In genomic region chr15:65032823-65033537, GRCh38 we compare ENCODE assay signal across 8 cellular contexts. TPM values are rescaled to one million over a fixed set of nuclear protein-coding genes. Genes with fewer than 3 reads are reported as not detected.
A peak's percentile ranks its signal among the peaks of the same experiment; 100 is the strongest.
DNase-seq lines count a peak whose midpoint lies in the region; ATAC-seq, FAIRE-seq and TF ChIP-seq lines count a peak whose summit lies in the region.

No MANE protein-coding gene starts in this region.

- no peaks in the 10 kb centered on the region for H3K9me3 ChIP-seq in BE2C
- H3K9me3 ChIP-seq in pancreas: no peaks in the 10 kb centered on the region

- TF ChIP-seq CTCF in BE2C (IDR thresholded peaks at IDR 0.05; ENCODE audit: low read depth, low read length) (peak; percentile 84), foreskin keratinocyte (conservative IDR thresholded peaks at IDR 0.05) (peak; percentile 76), pancreas (IDR thresholded peaks at IDR 0.05) (peak; percentile 33 to 49 (median 37))

- H3K36me3 ChIP-seq in BE2C (no peaks in the 10 kb centered on the region), pancreas (no peaks in the 10 kb centered on the region)

- H3K4me1 ChIP-seq in BE2C (peaks cover 4% of the 10 kb centered on the region; the same call in 1 of the 2 replicates), foreskin keratinocyte (no peaks in the 10 kb centered on the region), pancreas (peaks cover 0 to 12% (median 5%) of the 10 kb centered on the region in 3 donors)

- ATAC-seq in foreskin keratinocyte (peak; percentile 69), pancreas (peak; percentile 52 to 73 (median 68)), HG03108 (IDR thresholded peaks at IDR 0.05; ENCODE audit: unreplicated experiment) (no peak)

- intact Hi-C loops in pancreas (cut with DNase I): no loop called here

- DNase-seq in BE2C (peak; percentile 75), H4 (ENCODE audit: low spot score) (peak; percentile 74), NCI-H748 treated with DMSO at 0.1 percent for 48 hours (lab: John Stamatoyannopoulos, UW) (peak; percentile 22), foreskin keratinocyte (peak in 1 of 2 donors; percentile 49), pancreas (peak in 5 of 6 donors; percentile 31 to 76 (median 53)), COR-L47 (lab: John Stamatoyannopoulos, UW) (no peak)
- DNase-seq in activated T-cell treated with anti-CD3 and anti-CD28 coated beads, Interleukin-2, amount 50 U/mL, for 1 hour: peak; percentile 44

- 18 to 20% methylated on average over 12 of the region's 12 CpGs for WGBS in pancreas, 2 donors

- no peak for FAIRE-seq in pancreas (lab: Jason Lieb, UNC)

- H3K27ac ChIP-seq in foreskin keratinocyte: no peak overlapping the region
- H3K27ac ChIP-seq in pancreas: no peak overlapping the region

- 0 out of 2 replicates have a peak overlapping the region, but pooled peaks have one; percentile 14 for H3K4me3 ChIP-seq in BE2C (ENCODE audit: low read depth, low read length)
- H3K4me3 ChIP-seq in pancreas: no peak overlapping the region

- no peaks in the 10 kb centered on the region for H3K27me3 ChIP-seq in BE2C
- no peaks in the 10 kb centered on the region for H3K27me3 ChIP-seq in foreskin keratinocyte
- H3K27me3 ChIP-seq in pancreas: no peaks in the 10 kb centered on the region

RNA-seq across cellular contexts. Expression of gene MTFMT, which starts 3.5 kb away (rescaled TPM):
- polyA plus RNA-seq in BE2C (2012; ENCODE audit: insufficient read depth, insufficient read length, low read depth): 11.1 TPM
- total RNA-seq in H4 (2014; rRNA removed; shearing (Covaris generic)): 18.3 and 22.7 TPM in 2 replicates
- 19.7 and 21.9 TPM in 2 replicates for total RNA-seq in foreskin keratinocyte
- 13.3 and 17.5 TPM in 2 replicates for polyA plus RNA-seq in foreskin keratinocyte
- 1 to 10 TPM; 3.3 to 6.6 (median 4.4) TPM for total RNA-seq in pancreas
- polyA plus RNA-seq in pancreas: 1 to 10 TPM; 1.9 to 3.5 TPM

RNA-seq across cellular contexts. Expression of gene SLC51B, which starts 12.2 kb away (rescaled TPM):
- not detected for polyA plus RNA-seq in BE2C (2012; ENCODE audit: insufficient read depth, insufficient read length, low read depth)
- total RNA-seq in H4 (2014; rRNA removed; shearing (Covaris generic)): not detected in 2 replicates
- not detected in 2 replicates for total RNA-seq in foreskin keratinocyte
- polyA plus RNA-seq in foreskin keratinocyte: not detected in 2 replicates
- total RNA-seq in pancreas: under 1 TPM in 2 of 6 donors, not detected in 4; 0.26 to 0.49 TPM
- 1 to 10 TPM in 1 of 2 donors, not detected in 1; 1.1 TPM for polyA plus RNA-seq in pancreas

RNA-seq across cellular contexts. Expression of gene RASL12, which starts 34.8 kb away (rescaled TPM):
- 0.36 TPM for polyA plus RNA-seq in BE2C (2012; ENCODE audit: insufficient read depth, insufficient read length, low read depth)
- total RNA-seq in H4 (2014; rRNA removed; shearing (Covaris generic)): 0.04 and 0.25 TPM in 2 replicates
- total RNA-seq in foreskin keratinocyte: not detected in 2 replicates
- not detected in 2 replicates for polyA plus RNA-seq in foreskin keratinocyte
- total RNA-seq in pancreas: 1 to 10 TPM in 3 of 6 donors, under 1 TPM in 3; 0.28 to 4.2 (median 1.2) TPM
- polyA plus RNA-seq in pancreas: 1 to 10 TPM; 2.8 TPM

RNA-seq across cellular contexts. Expression of gene SPG21, which starts 43.3 kb away (rescaled TPM):
- 52.3 TPM for polyA plus RNA-seq in BE2C (2012; ENCODE audit: insufficient read depth, insufficient read length, low read depth)
- 63.9 and 91.3 TPM in 2 replicates for total RNA-seq in H4 (2014; rRNA removed; shearing (Covaris generic))
- 71.2 and 71.5 TPM in 2 replicates for total RNA-seq in foreskin keratinocyte
- polyA plus RNA-seq in foreskin keratinocyte: 68.1 and 74.6 TPM in 2 replicates
- 10 to 100 TPM; 26.3 to 40.2 (median 29.5) TPM for total RNA-seq in pancreas
- polyA plus RNA-seq in pancreas: 10 to 100 TPM; 21.1 to 39.1 TPM

RNA-seq across cellular contexts. Expression of gene KBTBD13, which starts 43.6 kb away (rescaled TPM):
- not detected for polyA plus RNA-seq in BE2C (2012; ENCODE audit: insufficient read depth, insufficient read length, low read depth)
- total RNA-seq in H4 (2014; rRNA removed; shearing (Covaris generic)): not detected in 2 replicates
- not detected in 2 replicates for total RNA-seq in foreskin keratinocyte
- not detected in 2 replicates for polyA plus RNA-seq in foreskin keratinocyte
- not detected for total RNA-seq in pancreas
- not detected for polyA plus RNA-seq in pancreas
